32 cellular contexts compared by ENCODE assay signal in the genomic region with DNA sequence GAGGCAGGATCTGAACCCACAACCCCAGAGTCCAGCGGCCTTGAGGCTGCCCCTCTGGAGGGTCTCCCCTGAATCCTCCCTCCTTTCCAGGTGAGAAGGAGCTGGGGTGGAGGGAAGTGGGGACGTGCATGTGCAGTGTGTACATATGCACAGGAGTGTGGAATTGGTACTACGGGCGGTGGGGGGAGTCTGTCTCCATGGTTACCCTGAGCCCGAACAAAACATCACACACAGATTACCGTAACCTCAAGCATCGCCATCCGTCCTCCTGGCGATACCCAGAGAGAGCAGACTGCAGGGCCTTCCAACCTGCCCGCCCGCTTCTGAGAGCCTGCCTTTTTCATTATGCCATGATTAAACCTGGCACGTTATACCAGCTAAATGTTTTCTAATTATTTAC. TPM values are rescaled to one million over a fixed set of nuclear protein-coding genes. Genes with fewer than 3 reads are reported as not detected.
"Had no signal": no experiment of that assay in that cellular context is flagged by ENCODE, and none has a peak within 500 bp of the region (broad histone marks: within the 10 kb centered on the region; RNA-seq: fewer than 3 reads in every experiment).

No MANE protein-coding gene starts in this region.

- ATAC-seq: activated CD8-positive, alpha-beta memory T cell treated with anti-CD3 and anti-CD28 coated beads, Interleukin-2, amount 10 ng/mL, durations not matched to agents 7 days and 5 days; activated naive CD4-positive, alpha-beta T cell treated with anti-CD3 and anti-CD28 coated beads, Interleukin-2, amount 50 U/mL, for 72 hours; activated naive CD8-positive, alpha-beta T cell treated with anti-CD3 and anti-CD28 coated beads, Interleukin-2, amount 50 U/mL, for 24 hours; body of pancreas; Panc1; Right ventricle myocardium inferior; T-cell had no signal

- DNase-seq: activated B cell treated with CpG ODN at 0.5 μM for 24 hours; activated CD4-positive, alpha-beta T cell treated with anti-CD3 and anti-CD28 coated beads for 1 hour; activated CD4-positive, alpha-beta T cell treated with anti-CD3 and anti-CD28 coated beads, Interleukin-2, amount 10 ng/mL, durations not matched to agents 24 days and 14 days; activated CD4-positive, alpha-beta T cell treated with anti-CD3 and anti-CD28 coated beads, Interleukin-2, amount 50 U/mL, for 48 hours; activated CD8-positive, alpha-beta memory T cell treated with anti-CD3 and anti-CD28 coated beads, Interleukin-2, amount 10 ng/mL, durations not matched to agents 7 days and 5 days; activated effector memory CD4-positive, alpha-beta T cell treated with Interleukin-2 at 50 U/mL for 16 hours; activated naive CD4-positive, alpha-beta T cell treated with Interleukin-2 at 50 U/mL for 16 hours; activated naive CD8-positive, alpha-beta T cell treated with anti-CD3 and anti-CD28 coated beads, Interleukin-2, amount 50 U/mL, for 24 hours; activated T-cell treated with anti-CD3 and anti-CD28 coated beads, Interleukin-2, amount 50 U/mL, for 24 hours; amniotic stem cell; body of pancreas; central memory CD4-positive, alpha-beta T cell; Kasumi-1; NCI-H1048; NCI-H1694; NCI-H2029; NCI-H226; NCI-H510A; NCI-H526 treated with DMSO at 0.1 percent for 48 hours; NK-92 treated with Interleukin-12 subunit alpha and Interleukin-12 subunit beta, amount 100 ng/mL, for 24 hours; OCI-M1; RPMI8226; T-cell; T-helper 2 cell; T1000 had no signal

RNA-seq across cellular contexts. Expression of a gene that starts 25.1 kb away (rescaled TPM):
- total RNA-seq: activated B cell treated with CpG ODN at 0.5 μM for 24 hours; activated CD4-positive, alpha-beta T cell treated with anti-CD3 and anti-CD28 coated beads, Interleukin-2, amount 10 ng/mL, durations not matched to agents 24 days and 14 days; activated CD8-positive, alpha-beta memory T cell treated with anti-CD3 and anti-CD28 coated beads, Interleukin-2, amount 10 ng/mL, durations not matched to agents 7 days and 5 days; activated T-helper 1 cell treated with anti-CD3 and anti-CD28 coated beads, Interleukin-12 subunit alpha, Interleukin-12 subunit beta, Interleukin-2, Interleukin-4 antibody, amounts not matched to agents 30 ng/mL and 10 ng/mL and 1 ng/mL, durations not matched to agents 14 hours and 24 hours and 36 hours; ascending aorta; body of pancreas; bronchial epithelial cell; chondrocyte; T-cell had no signal
